ENCODE assay signal across 8 cellular contexts in the genomic region with DNA sequence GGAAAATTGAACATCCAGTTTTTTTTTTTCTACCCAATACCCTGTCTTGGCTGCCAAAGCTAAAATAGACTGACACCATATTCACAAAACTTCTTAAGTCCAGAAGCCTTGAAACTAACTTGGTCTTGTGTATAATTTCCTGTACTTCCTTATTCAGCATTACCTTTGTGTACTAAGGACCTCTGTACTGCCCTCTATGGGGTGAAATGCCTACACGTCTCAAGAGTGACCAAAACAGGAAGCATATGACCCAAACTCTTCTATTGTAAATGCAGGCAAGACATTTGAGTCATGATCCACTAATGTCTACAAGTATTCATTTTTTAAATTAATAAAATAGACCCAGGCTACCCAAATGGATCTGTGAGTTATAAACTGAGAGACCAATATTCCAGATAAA. TPM values are rescaled to one million over a fixed set of nuclear protein-coding genes. Genes with fewer than 3 reads are reported as not detected.
DNase-seq lines count a peak whose midpoint lies in the region; ATAC-seq and TF ChIP-seq lines count a peak whose summit lies in the region.

No MANE protein-coding gene starts in this region.

- ATAC-seq in GM18508 (IDR thresholded peaks at IDR 0.05; ENCODE audit: insufficient read depth, unreplicated experiment) (peak; percentile 67), HG02981 (IDR thresholded peaks at IDR 0.05; ENCODE audit: unreplicated experiment) (peak; percentile 82), RWPE2 (ENCODE audit: low read depth) (peak; percentile 61; the same call in 2 of the 3 replicates)

- no peaks in the 10 kb centered on the region for H3K36me3 ChIP-seq in RWPE2 (ENCODE audit: low read depth)
- H3K36me3 ChIP-seq in CD4-positive, alpha-beta memory T cell (ENCODE audit: insufficient read depth, low read length): no peaks in the 10 kb centered on the region

- no peaks in the 10 kb centered on the region for H3K27me3 ChIP-seq in RWPE2 (ENCODE audit: insufficient read depth, poor library complexity, severe bottlenecking)
- H3K27me3 ChIP-seq in CD4-positive, alpha-beta memory T cell (ENCODE audit: insufficient read depth, low read length): no peaks in the 10 kb centered on the region

- no peaks in the 10 kb centered on the region for H3K9me3 ChIP-seq in RWPE2 (ENCODE audit: severe bottlenecking)
- no peaks in the 10 kb centered on the region for H3K9me3 ChIP-seq in CD4-positive, alpha-beta memory T cell (ENCODE audit: control insufficient read depth in 1 of 2, low read length in 2 of 2)

- H3K36me3 Mint-ChIP-seq in CD4-positive, alpha-beta memory T cell: no peaks in the 10 kb centered on the region

- DNase-seq in RWPE2 (ENCODE audit: low spot score) (no peak), iPS-NIHi11 (ENCODE audit: low spot score) (peak; percentile 21), substantia nigra (lab: John Stamatoyannopoulos, UW) (no peak)
- no peak for DNase-seq in CD4-positive, alpha-beta memory T cell
- no peak for DNase-seq in activated naive CD4-positive, alpha-beta T cell treated with anti-CD3 and anti-CD28 coated beads, Interleukin-2, amount 50 U/mL, for 16 hours
- no peak for DNase-seq in activated CD4-positive, CD25-positive, alpha-beta regulatory T cell treated with anti-CD3 and anti-CD28 coated beads, Interleukin-2, amount 50 U/mL, for 72 hours

- no peak overlapping the region for H3K4me3 ChIP-seq in RWPE2 (ENCODE audit: severe bottlenecking)
- no peak overlapping the region for H3K4me3 ChIP-seq in CD4-positive, alpha-beta memory T cell (ENCODE audit: low read length in 2 of 2)

- H3K4me1 Mint-ChIP-seq in CD4-positive, alpha-beta memory T cell: no peaks in the 10 kb centered on the region

- no peak overlapping the region for H3K27ac Mint-ChIP-seq in CD4-positive, alpha-beta memory T cell

- TF ChIP-seq CTCF in RWPE2 (IDR thresholded peaks at IDR 0.05; ENCODE audit: poor library complexity, severe bottlenecking): peak; percentile 55

- no peaks in the 10 kb centered on the region for H3K27me3 Mint-ChIP-seq in CD4-positive, alpha-beta memory T cell

- H3K9me3 Mint-ChIP-seq in CD4-positive, alpha-beta memory T cell: peaks cover 0 to 11% (median 4%) of the 10 kb centered on the region in 8 donors

- CTCF ChIA-PET in CD4-positive, alpha-beta memory T cell (lab: Charles Lee; ENCODE audit: partially characterized antibody): no interaction called here

- H3K4me3 Mint-ChIP-seq in CD4-positive, alpha-beta memory T cell: no peak overlapping the region

- intact Hi-C loops in CD4-positive, alpha-beta memory T cell (cut with micrococcal nuclease): no loop called here

- H3K27ac ChIP-seq in RWPE2 (ENCODE audit: poor library complexity, severe bottlenecking) (no peak overlapping the region), substantia nigra (ENCODE audit: low read depth, low read length, poor library complexity, severe bottlenecking) (no peak overlapping the region)
- no peak overlapping the region for H3K27ac ChIP-seq in CD4-positive, alpha-beta memory T cell (ENCODE audit: low read depth, low read length)

- POLR2A ChIA-PET in CD4-positive, alpha-beta memory T cell (lab: Charles Lee; ENCODE audit: partially characterized antibody): no interaction called here

- H3K4me1 ChIP-seq in RWPE2 (ENCODE audit: insufficient read depth, poor library complexity, severe bottlenecking): no peaks in the 10 kb centered on the region
- no peaks in the 10 kb centered on the region for H3K4me1 ChIP-seq in CD4-positive, alpha-beta memory T cell (ENCODE audit: insufficient read depth, low read length)

RNA-seq across cellular contexts. Expression of a gene that starts 50.4 kb away (rescaled TPM):
- total RNA-seq in CD4-positive, alpha-beta memory T cell: not detected
- polyA plus RNA-seq in CD4-positive, alpha-beta memory T cell: not detected
